8 cellular contexts compared by ENCODE assay signal in the genomic region with DNA sequence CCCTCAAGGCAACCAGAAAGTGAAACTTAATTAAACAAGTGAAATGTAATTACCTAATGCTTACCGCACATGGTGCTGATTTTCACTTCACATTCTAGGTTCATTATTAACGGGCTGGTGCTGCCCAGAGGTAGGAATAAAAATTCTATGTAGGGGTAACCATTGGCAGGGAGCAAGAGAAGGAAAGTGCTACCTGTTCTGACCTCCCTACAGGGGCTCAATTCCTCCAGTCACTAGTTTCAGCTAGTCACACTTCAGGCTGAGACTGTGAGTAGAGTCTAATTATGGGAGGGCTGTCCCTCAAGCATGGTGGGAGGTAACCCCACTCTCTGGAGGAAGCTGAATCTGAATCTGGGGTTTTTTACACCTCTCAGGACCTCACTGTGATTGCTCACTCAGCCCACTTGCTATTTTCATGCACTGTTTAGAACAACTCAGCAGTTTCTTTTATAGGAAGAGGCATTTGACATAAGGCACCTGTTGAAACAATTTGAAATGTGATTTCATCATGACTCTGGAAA.
DNase-seq lines count a peak whose midpoint lies in the region; ATAC-seq and TF ChIP-seq lines count a peak whose summit lies in the region.

No MANE protein-coding gene starts in this region.

- H3K4me1 ChIP-seq in suprapubic skin: peaks cover 45% of the 10 kb centered on the region
- peaks cover 4 to 10% of the 10 kb centered on the region in 2 donors for H3K4me1 ChIP-seq in aorta (ENCODE audit: control insufficient read depth in 1 of 2, insufficient read depth in 2 of 2, low read length in 2 of 2)

- intact Hi-C loops in aorta (cut with DNase I): loop anchor here in 1 of 2 donors (5.0 kb wide), 1 partner anchor 55 kb away; no protein-coding TSS in a partner anchor

- H3K9me3 ChIP-seq in suprapubic skin: no peaks in the 10 kb centered on the region
- H3K9me3 ChIP-seq in aorta (ENCODE audit: control insufficient read depth, low read length): no peaks in the 10 kb centered on the region

- 16% methylated on average over 2 of the region's 2 CpGs for WGBS in suprapubic skin
- 72 to 76% methylated on average over 2 of the region's 2 CpGs for WGBS in aorta, 2 donors

- H3K36me3 Mint-ChIP-seq in T-cell: peaks cover 49% of the 10 kb centered on the region

- peaks cover 0 to 17% (median 6%) of the 10 kb centered on the region in 3 donors for H3K9me3 Mint-ChIP-seq in T-cell

- no peak for TF ChIP-seq EP300 in suprapubic skin (IDR thresholded peaks at IDR 0.05)

- H3K36me3 ChIP-seq in suprapubic skin (no peaks in the 10 kb centered on the region), aorta (ENCODE audit: control insufficient read depth in 1 of 2, insufficient read depth in 2 of 2, low read length in 1 of 2) (no peaks in the 10 kb centered on the region)

- DNase-seq in T-cell: peak in 20 of 34 experiments; percentile 3 to 47 (median 29)
- peak; percentile 55 for DNase-seq in fibroblast of villous mesenchyme (ENCODE audit: low read depth)
- no peak for DNase-seq in suprapubic skin (ENCODE audit: low spot score in 2 of 2)
- DNase-seq in NCI-H187 (lab: John Stamatoyannopoulos, UW): no peak
- DNase-seq in KG1 (lab: John Stamatoyannopoulos, UW): no peak
- no peak for DNase-seq in aorta

- H3K27me3 ChIP-seq in suprapubic skin (no peaks in the 10 kb centered on the region), aorta (ENCODE audit: control insufficient read depth in 1 of 2, insufficient read depth in 2 of 2, low read length in 1 of 2) (no peaks in the 10 kb centered on the region)

- H3K4me1 Mint-ChIP-seq in T-cell: peaks cover 84 to 88% (median 86%) of the 10 kb centered on the region in 3 donors

- peak overlapping the region; percentile 94 to 96 for H3K27ac Mint-ChIP-seq in T-cell

- ATAC-seq in GM18519 (IDR thresholded peaks at IDR 0.05; ENCODE audit: low FRiP score, unreplicated experiment) (peak; percentile 96), HG02588 (IDR thresholded peaks at IDR 0.05; ENCODE audit: unreplicated experiment) (peak; percentile 97), T-cell (replicated peaks in 1 of 4) (peak; percentile 73 to 92 (median 78)), aorta (ENCODE audit: low FRiP score) (no peak)

- peak overlapping the region; percentile 67 to 70 (median 68) for H3K4me3 Mint-ChIP-seq in T-cell

- no peaks in the 10 kb centered on the region for H3K27me3 Mint-ChIP-seq in T-cell

- H3K27ac ChIP-seq in suprapubic skin: peak overlapping the region; percentile 39
- no peak overlapping the region for H3K27ac ChIP-seq in aorta (ENCODE audit: low read depth in 1 of 2, low read length in 2 of 2)

- no peak overlapping the region for H3K4me3 ChIP-seq in fibroblast of villous mesenchyme (ENCODE audit: low read depth, low read length)
- H3K4me3 ChIP-seq in suprapubic skin: no peak overlapping the region
- no peak overlapping the region for H3K4me3 ChIP-seq in aorta (ENCODE audit: low read length in 2 of 2)

- CTCF ChIA-PET in T-cell (lab: Charles Lee): interaction anchor here in 1 of 2 donors (0.6 to 1.6 kb wide), 7 partner anchors 9 to 1114 kb away, joined by 3 to 7 read pairs (median 3); partner anchors contain the start of gene MAML2

- TF ChIP-seq CTCF in fibroblast of villous mesenchyme (IDR thresholded peaks at IDR 0.05; ENCODE audit: insufficient read depth, low read depth, low read length): no peak
- no peak for TF ChIP-seq CTCF in suprapubic skin (IDR thresholded peaks at IDR 0.05)

- POLR2A ChIA-PET in T-cell (lab: Charles Lee): interaction anchor here (0.7 to 0.9 kb wide), 2 partner anchors 12 kb away, joined by 3 to 5 read pairs; no protein-coding TSS in a partner anchor

- no peak for TF ChIP-seq POLR2A in suprapubic skin (IDR thresholded peaks at IDR 0.05)

Comparison
In these comparisons a context has a peak if more than half of its experiments do, and no peak if none do; other contexts are left out.
1. DNase-seq: peak in T-cell (20 of 34) and fibroblast of villous mesenchyme (single experiment); none in suprapubic skin (0 of 2), NCI-H187 (0 of 2), KG1 (single experiment) and aorta (0 of 2).